11 cellular contexts compared by ENCODE assay signal in genomic region chr6:21157186-21157929, GRCh38.
DNase-seq lines count a peak whose midpoint lies in the region; ATAC-seq, FAIRE-seq and TF ChIP-seq lines count a peak whose summit lies in the region.
"Had no signal": no experiment of that assay in that cellular context is flagged by ENCODE, and none has a peak within 500 bp of the region (broad histone marks: within the 10 kb centered on the region; RNA-seq: fewer than 3 reads in every experiment).

No MANE protein-coding gene starts in this region.

- H3K4me3 Mint-ChIP-seq in activated CD4-positive, alpha-beta T cell treated with anti-CD3 and anti-CD28 coated beads for 36 hours = no peak overlapping the region
- H3K4me3 Mint-ChIP-seq in activated CD4-positive, alpha-beta T cell treated with anti-CD3 and anti-CD28 coated beads, Interleukin-2, amount 10 ng/mL, durations not matched to agents 7 days and 5 days = no peak overlapping the region
- H3K4me3 Mint-ChIP-seq in neural progenitor cell = no peak overlapping the region

- H3K79me2 ChIP-seq in neural progenitor cell (ENCODE audit: low read depth) = no peaks in the 10 kb centered on the region

- H3K27me3 ChIP-seq in neural progenitor cell (no peaks in the 10 kb centered on the region), uterus (no peaks in the 10 kb centered on the region)
- H3K27me3 ChIP-seq: neutrophil had no signal

- peak; percentile 11 for DNase-seq in activated CD4-positive, alpha-beta T cell treated with anti-CD3 and anti-CD28 coated beads for 36 hours
- DNase-seq in activated CD4-positive, alpha-beta T cell treated with anti-CD3 and anti-CD28 coated beads, Interleukin-2, amount 10 ng/mL, durations not matched to agents 7 days and 5 days = no peak
- DNase-seq in H54 (ENCODE audit: insufficient read length, low spot score) (no peak), neural progenitor cell (ENCODE audit: low spot score) (no peak), uterus (no peak), SW 1271 (lab: John Stamatoyannopoulos, UW) (no peak)
- DNase-seq in activated naive CD4-positive, alpha-beta T cell (lab: John Stamatoyannopoulos, UW) = no peak
- DNase-seq: activated gamma-delta T cell, NCI-H446 treated with DMSO at 0.1 percent for 48 hours had no signal

- no peaks in the 10 kb centered on the region for H3K36me3 Mint-ChIP-seq in activated CD4-positive, alpha-beta T cell treated with anti-CD3 and anti-CD28 coated beads for 36 hours (ENCODE audit: low read depth)
- H3K36me3 Mint-ChIP-seq in activated CD4-positive, alpha-beta T cell treated with anti-CD3 and anti-CD28 coated beads, Interleukin-2, amount 10 ng/mL, durations not matched to agents 7 days and 5 days (ENCODE audit: low read depth) = no peaks in the 10 kb centered on the region
- H3K36me3 Mint-ChIP-seq in neural progenitor cell = peaks cover 4% of the 10 kb centered on the region

- H3K4me1 ChIP-seq in neural progenitor cell = peaks cover 7% of the 10 kb centered on the region
- H3K4me1 ChIP-seq in uterus = no peaks in the 10 kb centered on the region

- no peaks in the 10 kb centered on the region for H4K20me1 ChIP-seq in neural progenitor cell (ENCODE audit: low read depth)

- ATAC-seq in activated CD4-positive, alpha-beta T cell treated with anti-CD3 and anti-CD28 coated beads for 36 hours = peak; percentile 74
- ATAC-seq in HG03439 (IDR thresholded peaks at IDR 0.05; ENCODE audit: unreplicated experiment) = peak; percentile 67

- no peaks in the 10 kb centered on the region for H3F3A ChIP-seq in neural progenitor cell (ENCODE audit: low read depth)

- TF ChIP-seq POLR2A in H54 (IDR thresholded peaks at IDR 0.05; ENCODE audit: low read depth, low read length) = no peak
- TF ChIP-seq POLR2A in uterus (IDR thresholded peaks at IDR 0.05) = no peak

- H3K4me3 ChIP-seq in neural progenitor cell = no peak overlapping the region
- no peak overlapping the region for H3K4me3 ChIP-seq in uterus

- H3K4me2 ChIP-seq in neural progenitor cell = no peak overlapping the region

- peaks cover 14% of the 10 kb centered on the region for H3K4me1 Mint-ChIP-seq in activated CD4-positive, alpha-beta T cell treated with anti-CD3 and anti-CD28 coated beads for 36 hours
- H3K4me1 Mint-ChIP-seq in activated CD4-positive, alpha-beta T cell treated with anti-CD3 and anti-CD28 coated beads, Interleukin-2, amount 10 ng/mL, durations not matched to agents 7 days and 5 days = peaks cover 15% of the 10 kb centered on the region
- H3K4me1 Mint-ChIP-seq in neural progenitor cell = peaks cover 23% of the 10 kb centered on the region

- no peak overlapping the region for H3K9ac ChIP-seq in neural progenitor cell

- H2AFZ ChIP-seq in neural progenitor cell (replicated peaks) = no peak overlapping the region

- H3K27me3 Mint-ChIP-seq in activated CD4-positive, alpha-beta T cell treated with anti-CD3 and anti-CD28 coated beads for 36 hours = no peaks in the 10 kb centered on the region
- no peaks in the 10 kb centered on the region for H3K27me3 Mint-ChIP-seq in activated CD4-positive, alpha-beta T cell treated with anti-CD3 and anti-CD28 coated beads, Interleukin-2, amount 10 ng/mL, durations not matched to agents 7 days and 5 days
- H3K27me3 Mint-ChIP-seq in neural progenitor cell (ENCODE audit: insufficient read depth, low read depth) = peaks cover 2% of the 10 kb centered on the region

- H3K9me3 Mint-ChIP-seq in activated CD4-positive, alpha-beta T cell treated with anti-CD3 and anti-CD28 coated beads for 36 hours (ENCODE audit: low read depth) = no peaks in the 10 kb centered on the region
- H3K9me3 Mint-ChIP-seq in activated CD4-positive, alpha-beta T cell treated with anti-CD3 and anti-CD28 coated beads, Interleukin-2, amount 10 ng/mL, durations not matched to agents 7 days and 5 days = no peaks in the 10 kb centered on the region
- no peaks in the 10 kb centered on the region for H3K9me3 Mint-ChIP-seq in neural progenitor cell

- H3K36me3 ChIP-seq in neural progenitor cell = no peaks in the 10 kb centered on the region
- no peaks in the 10 kb centered on the region for H3K36me3 ChIP-seq in uterus
- H3K36me3 ChIP-seq: neutrophil had no signal

- FAIRE-seq in H54 (lab: Jason Lieb, UNC) = peak; percentile 55

- no peak overlapping the region for H3K27ac ChIP-seq in neural progenitor cell
- H3K27ac ChIP-seq in uterus = no peak overlapping the region
- H3K27ac ChIP-seq: neutrophil had no signal

- H3K27ac Mint-ChIP-seq in activated CD4-positive, alpha-beta T cell treated with anti-CD3 and anti-CD28 coated beads for 36 hours = no peak overlapping the region
- no peak overlapping the region for H3K27ac Mint-ChIP-seq in activated CD4-positive, alpha-beta T cell treated with anti-CD3 and anti-CD28 coated beads, Interleukin-2, amount 10 ng/mL, durations not matched to agents 7 days and 5 days
- peak overlapping the region; percentile 62 for H3K27ac Mint-ChIP-seq in neural progenitor cell

- POLR2A ChIA-PET in activated CD4-positive, alpha-beta T cell treated with anti-CD3 and anti-CD28 coated beads for 36 hours (lab: Charles Lee) = no interaction called here
- POLR2A ChIA-PET in activated CD4-positive, alpha-beta T cell treated with anti-CD3 and anti-CD28 coated beads, Interleukin-2, amount 10 ng/mL, durations not matched to agents 7 days and 5 days (lab: Charles Lee) = interaction anchor here (0.7 kb wide), 1 partner anchor 15 kb away, joined by 3 read pairs; no protein-coding TSS in a partner anchor

- intact Hi-C loops in activated CD4-positive, alpha-beta T cell treated with anti-CD3 and anti-CD28 coated beads for 36 hours (cut with DNase I, micrococcal nuclease) = no loop called here
- intact Hi-C loops in uterus (cut with DNase I; ENCODE audit: low total_unique reads) = no loop called here

- CTCF ChIA-PET in activated CD4-positive, alpha-beta T cell treated with anti-CD3 and anti-CD28 coated beads for 36 hours (lab: Charles Lee) = no interaction called here
- CTCF ChIA-PET in activated CD4-positive, alpha-beta T cell treated with anti-CD3 and anti-CD28 coated beads, Interleukin-2, amount 10 ng/mL, durations not matched to agents 7 days and 5 days (lab: Charles Lee) = no interaction called here

- H3K9me3 ChIP-seq in neural progenitor cell (ENCODE audit: low read depth) (no peaks in the 10 kb centered on the region), uterus (no peaks in the 10 kb centered on the region)
- H3K9me3 ChIP-seq: neutrophil had no signal

- TF ChIP-seq CTCF in neural progenitor cell (IDR thresholded peaks at IDR 0.05) (no peak), uterus (IDR thresholded peaks at IDR 0.05) (no peak)
